8 cellular contexts compared by ENCODE assay signal in the genomic region with DNA sequence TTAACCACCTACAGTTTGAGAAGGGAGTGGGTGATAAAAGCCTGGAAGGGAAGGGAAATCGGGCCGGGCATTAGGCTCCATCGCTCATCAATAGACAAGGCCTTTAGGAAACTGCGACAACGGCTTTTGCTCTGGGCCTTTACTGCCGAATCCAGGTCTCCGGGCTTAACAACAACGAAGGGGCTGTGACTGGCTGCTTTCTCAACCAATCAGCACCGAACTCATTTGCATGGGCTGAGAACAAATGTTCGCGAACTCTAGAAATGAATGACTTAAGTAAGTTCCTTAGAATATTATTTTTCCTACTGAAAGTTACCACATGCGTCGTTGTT. TPM values are rescaled to one million over a fixed set of nuclear protein-coding genes. Genes with fewer than 3 reads are reported as not detected.
DNase-seq lines count a peak whose midpoint lies in the region; ATAC-seq and TF ChIP-seq lines count a peak whose summit lies in the region.

No MANE protein-coding gene starts in this region.

- H3K9ac ChIP-seq in BLaER1 treated with 17β-estradiol and CSF1 and Interleukin-3, amounts not matched to agents 10 nM and 100 nM: peak overlapping the region; percentile 77 to 98 (median 89)

- no peaks in the 10 kb centered on the region for H4K20me1 ChIP-seq in BLaER1 treated with 17β-estradiol and CSF1 and Interleukin-3, amounts not matched to agents 10 nM and 100 nM

- TF ChIP-seq CTCF in lower lobe of right lung (IDR thresholded peaks at IDR 0.05): no peak

- H3K4me3 Mint-ChIP-seq in activated CD4-positive, alpha-beta memory T cell treated with anti-CD3 and anti-CD28 coated beads for 36 hours: peak overlapping the region; percentile 90

- no peaks in the 10 kb centered on the region for H3K27me3 ChIP-seq in BLaER1 treated with 17β-estradiol and CSF1 and Interleukin-3, amounts not matched to agents 10 nM and 100 nM
- H3K27me3 ChIP-seq in lower lobe of right lung (ENCODE audit: low read depth): no peaks in the 10 kb centered on the region

- H3K4me2 ChIP-seq in BLaER1 treated with 17β-estradiol and CSF1 and Interleukin-3, amounts not matched to agents 10 nM and 100 nM: peak overlapping the region; percentile 87 to 100 (median 97)

- H3K4me1 ChIP-seq in BLaER1 treated with 17β-estradiol and CSF1 and Interleukin-3, amounts not matched to agents 10 nM and 100 nM: peaks cover 50 to 72% (median 61%) of the 10 kb centered on the region in 10 experiments
- H3K4me1 ChIP-seq in lower lobe of right lung: peaks cover 48% of the 10 kb centered on the region

- H3K9me3 ChIP-seq in BLaER1 treated with 17β-estradiol and CSF1 and Interleukin-3, amounts not matched to agents 10 nM and 100 nM (replicated peaks in 1 of 11): no peaks in the 10 kb centered on the region
- H3K9me3 ChIP-seq in lower lobe of right lung: no peaks in the 10 kb centered on the region

- peaks cover 25% of the 10 kb centered on the region for H3K36me3 Mint-ChIP-seq in activated CD4-positive, alpha-beta memory T cell treated with anti-CD3 and anti-CD28 coated beads for 36 hours

- H3K27ac ChIP-seq in BLaER1 treated with 17β-estradiol and CSF1 and Interleukin-3, amounts not matched to agents 10 nM and 100 nM: peak overlapping the region; percentile 86 to 96 (median 93)
- H3K27ac ChIP-seq in lower lobe of right lung: peak overlapping the region; percentile 99

- peak; percentile 88 for DNase-seq in NCI-H748 treated with DMSO at 0.1 percent for 48 hours (lab: John Stamatoyannopoulos, UW)
- DNase-seq in activated CD4-positive, alpha-beta memory T cell treated with anti-CD3 and anti-CD28 coated beads for 36 hours: peak; percentile 87
- DNase-seq in effector CD8-positive, alpha-beta T cell (lab: John Stamatoyannopoulos, UW): peak; percentile 73
- peak; percentile 77 for DNase-seq in lower lobe of right lung
- peak in 2 of 3 donors; percentile 57 to 72 for DNase-seq in stimulated activated CD4-positive, alpha-beta T cell treated with anti-CD3 and anti-CD28 coated beads, TNF-alpha, amount 100 ng/mL, for 1 hour (ENCODE audit: low read depth in 3 of 3, low spot score in 1 of 3)

- CTCF ChIA-PET in activated CD4-positive, alpha-beta memory T cell treated with anti-CD3 and anti-CD28 coated beads for 36 hours (lab: Charles Lee): interaction anchor here (0.7 to 15.9 kb wide), 15 partner anchors 9 to 165 kb away, joined by 3 to 586 read pairs (median 7); a partner anchor contains a TSS

- intact Hi-C loops in activated CD4-positive, alpha-beta memory T cell treated with anti-CD3 and anti-CD28 coated beads for 36 hours (cut with micrococcal nuclease): loop anchor here (1.0 kb wide), 3 partner anchors 52 to 149 kb away; a partner anchor contains a TSS
- intact Hi-C loops in lower lobe of right lung (cut with DNase I): no loop called here

- POLR2A ChIA-PET in activated CD4-positive, alpha-beta memory T cell treated with anti-CD3 and anti-CD28 coated beads for 36 hours (lab: Charles Lee): interaction anchor here (0.6 to 11.8 kb wide), 31 partner anchors 7 to 1017 kb away, joined by 3 to 507 read pairs (median 5); a partner anchor contains a TSS

- peak overlapping the region; percentile 60 to 79 (median 73); a peak in 18 of 20 replicates for H3K4me3 ChIP-seq in BLaER1 treated with 17β-estradiol and CSF1 and Interleukin-3, amounts not matched to agents 10 nM and 100 nM
- H3K4me3 ChIP-seq in lower lobe of right lung: peak overlapping the region; percentile 82

- no peaks in the 10 kb centered on the region for H3K9me3 Mint-ChIP-seq in activated CD4-positive, alpha-beta memory T cell treated with anti-CD3 and anti-CD28 coated beads for 36 hours

- peaks cover 6% of the 10 kb centered on the region for H3K27me3 Mint-ChIP-seq in activated CD4-positive, alpha-beta memory T cell treated with anti-CD3 and anti-CD28 coated beads for 36 hours

- peaks cover 48% of the 10 kb centered on the region for H3K4me1 Mint-ChIP-seq in activated CD4-positive, alpha-beta memory T cell treated with anti-CD3 and anti-CD28 coated beads for 36 hours (ENCODE audit: low read depth)

- peaks cover 5 to 43% (median 34%) of the 10 kb centered on the region in 11 experiments; a peak in 20 of 22 replicates for H3K36me3 ChIP-seq in BLaER1 treated with 17β-estradiol and CSF1 and Interleukin-3, amounts not matched to agents 10 nM and 100 nM
- H3K36me3 ChIP-seq in lower lobe of right lung: peaks cover 43% of the 10 kb centered on the region

- ATAC-seq in GM19438 (IDR thresholded peaks at IDR 0.05; ENCODE audit: low read depth, unreplicated experiment) (peak; percentile 31), HG03565 (IDR thresholded peaks at IDR 0.05; ENCODE audit: unreplicated experiment) (peak; percentile 24), lower lobe of right lung (peak; percentile 54 to 65)

- peak overlapping the region; percentile 100 for H3K27ac Mint-ChIP-seq in activated CD4-positive, alpha-beta memory T cell treated with anti-CD3 and anti-CD28 coated beads for 36 hours

RNA-seq across cellular contexts. Expression of a gene that starts 0.3 kb away (rescaled TPM):
- total RNA-seq in activated CD4-positive, alpha-beta memory T cell treated with anti-CD3 and anti-CD28 coated beads for 36 hours: not detected
- not detected for total RNA-seq in lower lobe of right lung

RNA-seq across cellular contexts. Expression of a gene that starts 0.5 kb away (rescaled TPM):
- total RNA-seq in activated CD4-positive, alpha-beta memory T cell treated with anti-CD3 and anti-CD28 coated beads for 36 hours: 100 to 1,000 TPM; 257 to 272 TPM
- total RNA-seq in lower lobe of right lung: 181 TPM

RNA-seq across cellular contexts. Expression of a gene that starts 7.8 kb away (rescaled TPM):
- 100 to 1,000 TPM; 321 to 324 TPM for total RNA-seq in activated CD4-positive, alpha-beta memory T cell treated with anti-CD3 and anti-CD28 coated beads for 36 hours
- total RNA-seq in lower lobe of right lung: 209 TPM

RNA-seq across cellular contexts. Expression of a gene that starts 15.6 kb away (rescaled TPM):
- total RNA-seq in activated CD4-positive, alpha-beta memory T cell treated with anti-CD3 and anti-CD28 coated beads for 36 hours: 10 to 100 TPM; 34.8 to 37.8 TPM
- 123 TPM for total RNA-seq in lower lobe of right lung

RNA-seq across cellular contexts. Expression of a gene that starts 27.1 kb away (rescaled TPM):
- 100 to 1,000 TPM; 334 to 346 TPM for total RNA-seq in activated CD4-positive, alpha-beta memory T cell treated with anti-CD3 and anti-CD28 coated beads for 36 hours
- total RNA-seq in lower lobe of right lung: 138 TPM

Comparison
In these comparisons a context has a peak if more than half of its experiments do, and no peak if none do; other contexts are left out.
1. Peak in every context shown above with its lines: DNase-seq, ATAC-seq, H3K4me3 ChIP-seq and H3K27ac ChIP-seq.